Comparison of ENCODE assay signal across 1 cellular context in the genomic region with DNA sequence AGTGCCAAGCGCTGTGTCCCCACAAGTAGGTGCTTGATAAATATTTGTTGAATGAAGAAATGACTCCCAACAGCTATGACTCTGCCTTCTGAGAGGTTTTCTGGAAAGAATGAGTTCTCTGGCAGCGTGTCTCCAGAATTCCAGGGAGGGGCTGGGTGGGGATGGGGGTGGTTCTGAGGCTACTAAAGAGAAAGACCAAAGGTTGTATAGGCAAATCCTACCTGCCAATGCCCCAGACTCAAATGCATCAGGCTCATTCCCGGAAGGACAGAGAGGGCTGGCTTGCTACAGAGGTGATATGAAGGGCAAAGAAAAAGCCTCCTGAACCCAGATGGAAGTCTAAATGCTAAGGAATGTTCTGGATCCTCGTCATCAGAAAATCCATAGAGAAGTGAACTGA.
TF ChIP-seq lines count a peak whose summit lies in the region.

No MANE protein-coding gene starts in this region.

TF ChIP-seq in neural cell, 6 proteins besides CTCF, POLR2A, EP300 and RAD21 (continued from another document):
- no peak for TF ChIP-seq EZH2 (IDR thresholded peaks at IDR 0.05; ENCODE audit: borderline replicate concordance, insufficient read depth, low read length, poor library complexity, severe bottlenecking)
